1 cellular context compared by ENCODE assay signal in the genomic region with DNA sequence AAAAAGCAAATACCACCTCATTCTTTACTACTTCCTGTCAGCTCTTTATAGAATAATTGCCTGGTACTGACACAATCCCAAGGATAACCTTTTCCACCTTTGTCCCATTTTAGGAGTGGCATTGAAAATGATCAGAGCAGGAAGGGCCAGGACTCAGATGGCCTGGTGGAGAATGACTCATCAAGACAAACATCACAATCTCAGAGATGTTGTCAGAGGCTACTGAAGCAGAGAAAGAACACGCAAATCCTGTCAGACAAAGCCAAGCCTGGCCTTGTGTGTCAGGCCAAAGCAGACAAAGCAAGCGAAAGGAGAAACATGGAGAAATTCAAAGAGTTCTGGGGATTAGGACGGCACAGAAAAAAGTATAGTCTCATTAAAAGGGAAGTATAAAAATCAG.
A peak's percentile ranks its signal among the peaks of the same experiment; 100 is the strongest.
TF ChIP-seq lines count a peak whose summit lies in the region.

No MANE protein-coding gene starts in this region.

TF ChIP-seq in SK-N-SH, 30 proteins besides CTCF, POLR2A, EP300 and RAD21 (continued from another document):
- TF ChIP-seq MAX (IDR thresholded peaks at IDR 0.05; ENCODE audit: low read depth) = 0 out of 2 replicates have a peak, but pooled peaks have one; percentile 44
- TF ChIP-seq POLR2AphosphoS5 (IDR thresholded peaks at IDR 0.05; ENCODE audit: low read depth, low read length) = peak; percentile 55; the same call in 1 of the 2 replicates
